In genomic region chr6:16760536-16761468, GRCh38 we compare ENCODE assay signal across 8 cellular contexts. TPM values are rescaled to one million over a fixed set of nuclear protein-coding genes. Genes with fewer than 3 reads are reported as not detected.
DNase-seq lines count a peak whose midpoint lies in the region; ATAC-seq and TF ChIP-seq lines count a peak whose summit lies in the region.

TSS of gene ATXN1 (minus strand) at chr6:16761460.

- H3K36me3 Mint-ChIP-seq in HFFc6 (ENCODE audit: low read depth): peaks cover 15% of the 10 kb centered on the region
- H3K36me3 Mint-ChIP-seq in activated naive CD8-positive, alpha-beta T cell treated with anti-CD3 and anti-CD28 coated beads, Interleukin-2, amount 10 ng/mL, durations not matched to agents 7 days and 5 days: peaks cover 4% of the 10 kb centered on the region

- 0 to 2% (median 1%) methylated on average over 40 to 79 of the region's 79 CpGs for WGBS in ovary, 3 donors

- H3K27me3 Mint-ChIP-seq in HFFc6 (ENCODE audit: insufficient read depth): peaks cover 4% of the 10 kb centered on the region; the same call in 1 of the 2 replicates
- H3K27me3 Mint-ChIP-seq in activated naive CD8-positive, alpha-beta T cell treated with anti-CD3 and anti-CD28 coated beads, Interleukin-2, amount 10 ng/mL, durations not matched to agents 7 days and 5 days: no peaks in the 10 kb centered on the region

- peak within 1 kb of the TSS; percentile 97 for H3K27ac Mint-ChIP-seq in HFFc6
- peak within 1 kb of the TSS; percentile 100 for H3K27ac Mint-ChIP-seq in activated naive CD8-positive, alpha-beta T cell treated with anti-CD3 and anti-CD28 coated beads, Interleukin-2, amount 10 ng/mL, durations not matched to agents 7 days and 5 days

- H3K4me3 Mint-ChIP-seq in HFFc6: peak within 1 kb of the TSS; percentile 96
- peak within 1 kb of the TSS; percentile 100 for H3K4me3 Mint-ChIP-seq in activated naive CD8-positive, alpha-beta T cell treated with anti-CD3 and anti-CD28 coated beads, Interleukin-2, amount 10 ng/mL, durations not matched to agents 7 days and 5 days

- peaks cover 1% of the 10 kb centered on the region for H3K4me1 ChIP-seq in ovary (ENCODE audit: insufficient read depth)

- no peaks in the 10 kb centered on the region for H3K9me3 ChIP-seq in ovary

- peaks cover 66% of the 10 kb centered on the region for H3K4me1 Mint-ChIP-seq in HFFc6 (ENCODE audit: low read depth)
- H3K4me1 Mint-ChIP-seq in activated naive CD8-positive, alpha-beta T cell treated with anti-CD3 and anti-CD28 coated beads, Interleukin-2, amount 10 ng/mL, durations not matched to agents 7 days and 5 days: peaks cover 36% of the 10 kb centered on the region

- H3K27ac ChIP-seq in ovary: peak within 1 kb of the TSS; percentile 95 to 99

- H3K9me3 Mint-ChIP-seq in HFFc6: no peaks in the 10 kb centered on the region
- H3K9me3 Mint-ChIP-seq in activated naive CD8-positive, alpha-beta T cell treated with anti-CD3 and anti-CD28 coated beads, Interleukin-2, amount 10 ng/mL, durations not matched to agents 7 days and 5 days: no peaks in the 10 kb centered on the region

- H3K36me3 ChIP-seq in ovary: no peaks in the 10 kb centered on the region

- H3K4me3 ChIP-seq in ovary: peak within 1 kb of the TSS; percentile 82

- in situ Hi-C loops in SK-MEL-5 (cut with HindIII; ENCODE audit: low pct_unique_long_range_greater_than_20kb, low sequenced_read_pairs): no loop called here

- TF ChIP-seq CTCF in HFFc6 (IDR thresholded peaks at IDR 0.05) (no peak), ovary (IDR thresholded peaks at IDR 0.05) (no peak)

- TF ChIP-seq EP300 in ovary (IDR thresholded peaks at IDR 0.05): no peak

- no peaks in the 10 kb centered on the region for H3K27me3 ChIP-seq in ovary

- POLR2A ChIA-PET in activated naive CD8-positive, alpha-beta T cell treated with anti-CD3 and anti-CD28 coated beads, Interleukin-2, amount 10 ng/mL, durations not matched to agents 7 days and 5 days (lab: Charles Lee): interaction anchor here (0.7 to 3.3 kb wide), 23 partner anchors 9 to 632 kb away, joined by 3 to 42 read pairs (median 6); partner anchors contain the start of gene MYLIP

- peak; percentile 53 for DNase-seq in DMS53 treated with DMSO at 0.1 percent for 48 hours (lab: John Stamatoyannopoulos, UW; ENCODE audit: unreplicated experiment)
- DNase-seq in HFFc6: peak; percentile 68
- peak; percentile 64 for DNase-seq in SK-MEL-5 (ENCODE audit: low read depth, low spot score)
- DNase-seq in activated naive CD8-positive, alpha-beta T cell treated with anti-CD3 and anti-CD28 coated beads, Interleukin-2, amount 10 ng/mL, durations not matched to agents 7 days and 5 days: peak; percentile 63
- no peak for DNase-seq in cardiac septum (ENCODE audit: low spot score)
- peak; percentile 71 to 79 (median 74) for DNase-seq in ovary
- no peak for DNase-seq in NCI-H2171 (lab: John Stamatoyannopoulos, UW)
- DNase-seq in HPDE6-E6E7 (ENCODE audit: extremely low spot score): no peak

- intact Hi-C loops in cardiac septum (cut with DNase I): loop anchor here (5.0 to 10.0 kb wide), 4 partner anchors 219 to 516 kb away; no protein-coding TSS in a partner anchor
- intact Hi-C loops in ovary (cut with DNase I): loop anchor here (2.0 to 10.0 kb wide), 6 partner anchors 246 to 434 kb away; no protein-coding TSS in a partner anchor

- ATAC-seq in activated naive CD8-positive, alpha-beta T cell treated with anti-CD3 and anti-CD28 coated beads, Interleukin-2, amount 10 ng/mL, durations not matched to agents 7 days and 5 days (ENCODE audit: low read depth): peak; percentile 10

- no peak for TF ChIP-seq POLR2A in ovary (IDR thresholded peaks at IDR 0.05)

RNA-seq across cellular contexts. Expression of gene ATXN1, which starts in this region (rescaled TPM):
- total RNA-seq in HFFc6 (2021; fragmentation: NEBNext Ultra II Directional; extraction: Animal tissue kit (Norgen Biotek cat#: 25700)): 10 to 100 TPM; 28.2 to 41.5 (median 30.5) TPM
- total RNA-seq in SK-MEL-5 (2014; rRNA removed; shearing (Covaris generic)): 13.4 and 17.2 TPM in 2 replicates
- polyA plus RNA-seq in SK-MEL-5 (2015; cell fraction: cytosol; rRNA removed): 9.8 and 20.6 TPM in 2 replicates
- 36.2 and 46.0 TPM in 2 replicates for polyA plus RNA-seq in SK-MEL-5 (2015; cell fraction: nucleus; rRNA removed)
- total RNA-seq in activated naive CD8-positive, alpha-beta T cell treated with anti-CD3 and anti-CD28 coated beads, Interleukin-2, amount 10 ng/mL, durations not matched to agents 7 days and 5 days: 10 to 100 TPM; 63.6 to 67.2 TPM
- total RNA-seq in cardiac septum (40.2 TPM), ovary (10 to 100 TPM; 26.4 to 38.2 (median 32.6) TPM)
- polyA plus RNA-seq in ovary: 10 to 100 TPM in 1 of 2 donors, 1 to 10 TPM in 1; 7.3 to 12.9 TPM

Comparison
In these comparisons a context has a peak if more than half of its experiments do, and no peak if none do; other contexts are left out.
1. DNase-seq: peak in DMS53 treated with DMSO at 0.1 percent for 48 hours (single experiment), HFFc6 (single experiment), SK-MEL-5 (single experiment), activated naive CD8-positive, alpha-beta T cell treated with anti-CD3 and anti-CD28 coated beads, Interleukin-2, amount 10 ng/mL, durations not matched to agents 7 days and 5 days (single experiment) and ovary (5 of 5); none in cardiac septum (single experiment), NCI-H2171 (single experiment) and HPDE6-E6E7 (single experiment).